Comparison of ENCODE assay signal across 1 cellular context in the genomic region with DNA sequence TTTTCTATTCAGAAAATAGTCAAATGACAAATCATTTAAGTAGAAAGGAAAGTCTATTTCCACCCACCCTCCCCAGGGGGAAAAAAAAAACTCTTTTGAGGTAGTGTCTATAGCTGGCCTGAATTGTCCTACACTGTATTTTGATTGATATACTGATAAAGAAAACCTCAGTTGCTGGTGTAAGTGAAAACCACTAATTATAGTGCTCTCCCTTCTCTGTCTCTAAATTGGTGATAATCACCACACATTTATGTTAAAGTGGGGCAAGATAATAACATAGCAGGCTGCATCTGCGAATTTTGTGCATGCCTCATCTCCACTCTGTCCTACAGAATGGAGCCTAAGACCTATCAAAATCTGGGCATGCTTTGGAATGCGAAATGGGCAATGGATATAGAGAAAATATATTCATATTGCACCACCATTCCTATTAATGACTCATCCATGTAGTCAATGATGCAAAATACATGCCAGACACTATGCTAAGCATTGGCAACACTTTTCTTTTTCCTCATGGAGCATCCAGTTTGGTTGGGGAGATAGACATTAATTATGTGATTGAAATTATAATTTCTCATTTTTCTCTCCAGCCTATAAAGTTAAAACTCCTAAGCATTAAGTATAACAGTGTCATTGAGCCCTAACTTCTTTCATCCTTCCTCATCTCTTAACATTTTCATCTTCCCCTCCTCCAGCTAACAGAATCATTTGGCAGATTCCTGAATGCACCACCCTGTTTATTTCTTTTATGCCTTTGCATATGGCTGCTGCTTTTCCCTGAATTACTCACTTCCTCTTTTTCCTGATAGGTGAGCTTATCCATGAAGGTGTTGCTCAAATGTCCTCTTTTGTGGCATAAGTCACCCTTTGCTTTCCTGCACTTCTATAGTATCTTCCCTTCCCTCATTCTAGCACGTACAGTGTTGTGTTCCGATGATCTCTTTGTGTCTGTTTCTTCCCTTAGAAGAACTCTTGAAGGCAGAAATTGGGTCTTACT.
TF ChIP-seq lines count a peak whose summit lies in the region.

No MANE protein-coding gene starts in this region.

TF ChIP-seq in GM12878, 131 proteins besides CTCF, POLR2A, EP300 and RAD21:
- TF ChIP-seq SPI1 (IDR thresholded peaks at IDR 0.05; ENCODE audit: borderline replicate concordance, insufficient read depth, low read depth, low read length) (peak; percentile 84; the same call in 1 of the 2 replicates), STAT1 (conservative IDR thresholded peaks at IDR 0.05) (no peak), MTA2 (IDR thresholded peaks at IDR 0.05; ENCODE audit: low read depth) (peak; percentile 57; the same call in 1 of the 2 replicates)
